In the genomic region with DNA sequence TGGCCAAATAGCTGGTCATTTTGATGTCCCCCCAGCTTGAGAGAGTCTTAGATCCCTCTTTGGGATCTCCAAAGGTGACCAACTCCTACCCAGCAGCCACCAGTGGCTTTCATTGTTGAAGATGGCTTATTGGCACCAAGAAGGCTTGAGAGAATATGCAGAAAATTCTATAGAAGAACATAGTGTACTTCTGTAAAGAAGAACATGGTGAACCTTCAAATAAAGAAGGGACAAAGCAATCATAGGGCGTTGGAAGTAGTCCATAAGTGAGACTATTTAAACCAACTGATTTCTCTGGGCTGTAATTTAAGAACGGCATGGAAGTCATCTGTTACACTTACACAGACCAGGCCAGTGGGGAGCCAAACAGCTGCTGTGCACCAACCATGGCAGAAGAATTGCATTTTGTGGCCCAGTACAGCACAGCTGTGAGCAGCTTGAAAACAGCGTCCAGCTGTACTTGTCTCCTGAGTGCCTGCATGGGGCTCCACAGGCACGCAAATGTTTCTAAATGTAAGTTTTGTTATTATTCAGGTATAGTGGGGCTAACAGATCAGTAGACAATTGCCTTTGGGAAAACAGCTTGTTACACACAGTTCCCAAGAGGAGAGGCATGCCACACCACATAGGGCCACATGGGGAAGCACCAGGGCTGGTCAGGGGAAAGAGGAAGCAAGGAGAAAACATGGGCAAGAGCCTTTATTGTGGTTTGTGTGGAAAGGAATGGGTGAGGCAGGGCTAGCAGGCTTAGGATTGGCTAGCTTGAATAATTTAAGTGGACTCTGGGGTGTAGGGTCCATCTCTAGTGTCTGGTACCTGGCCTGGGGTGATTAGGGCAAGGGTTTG, we compare ENCODE assay signal across 1 cellular context.
TF ChIP-seq lines count a peak whose summit lies in the region.

No MANE protein-coding gene starts in this region.

TF ChIP-seq in GM12878, 131 proteins besides CTCF, POLR2A, EP300 and RAD21 (continued from another document):
- TF ChIP-seq BHLHE40 (IDR thresholded peaks at IDR 0.05; ENCODE audit: borderline replicate concordance in 1 of 2, low read depth in 2 of 2, low read length in 1 of 2) (0 out of 4 replicates have a peak, but pooled peaks of 1 of the 2 experiments have one; percentile 32), CEBPZ (IDR thresholded peaks at IDR 0.05; ENCODE audit: low read depth, low read length) (no peak), ETV6 (conservative IDR thresholded peaks at IDR 0.05 in 1 of 2, IDR thresholded peaks at IDR 0.05 in 1 of 2; ENCODE audit: borderline replicate concordance in 1 of 2, low read depth in 1 of 2) (no peak), RUNX3 (IDR thresholded peaks at IDR 0.05; ENCODE audit: low read length) (peak; percentile 61; the same call in 1 of the 2 replicates), ESRRA (IDR thresholded peaks at IDR 0.05; ENCODE audit: low read length) (no peak), SMARCA5 (IDR thresholded peaks at IDR 0.05) (peak; percentile 16; the same call in 1 of the 2 replicates), MLLT1 (IDR thresholded peaks at IDR 0.05) (0 out of 2 replicates have a peak, but pooled peaks have one; percentile 46), MAX (IDR thresholded peaks at IDR 0.05; ENCODE audit: low read depth, low read length) (no peak), REST (IDR thresholded peaks at IDR 0.05; ENCODE audit: low read depth, low read length) (no peak), ZNF622 (IDR thresholded peaks at IDR 0.05) (no peak), SMC3 (IDR thresholded peaks at IDR 0.05; ENCODE audit: borderline replicate concordance, low read length) (peak; percentile 32; the same call in 1 of the 2 replicates), TCF12 (IDR thresholded peaks at IDR 0.05; ENCODE audit: low read depth, low read length) (peak; percentile 98), BACH1 (IDR thresholded peaks at IDR 0.05; ENCODE audit: borderline replicate concordance) (no peak), JUND (IDR thresholded peaks at IDR 0.05; ENCODE audit: low read depth, low read length) (0 out of 2 replicates have a peak, but pooled peaks have one; percentile 33), ZBTB4 (CRISPR knock-in tag; IDR thresholded peaks at IDR 0.05) (no peak), MEF2B (IDR thresholded peaks at IDR 0.05; ENCODE audit: partially characterized antibody, poor library complexity, severe bottlenecking) (peak; percentile 54), PAX5 (IDR thresholded peaks at IDR 0.05; ENCODE audit: borderline replicate concordance, low read depth, low read length) (peak; percentile 55; the same call in 1 of the 2 replicates), CREM (IDR thresholded peaks at IDR 0.05; ENCODE audit: low read depth) (0 out of 2 replicates have a peak, but pooled peaks have one; percentile 12), LARP7 (IDR thresholded peaks at IDR 0.05) (no peak), FOXM1 (IDR thresholded peaks at IDR 0.05; ENCODE audit: low read depth, low read length) (no peak), IKZF2 (IDR thresholded peaks at IDR 0.05) (peak; percentile 82 to 87), CBFB (IDR thresholded peaks at IDR 0.05; ENCODE audit: low read depth) (no peak), GATAD2B (conservative IDR thresholded peaks at IDR 0.05; ENCODE audit: low read depth) (0 out of 2 replicates have a peak, but pooled peaks have one; percentile 34), TCF3 (IDR thresholded peaks at IDR 0.05; ENCODE audit: borderline replicate concordance, insufficient read depth, low read depth, low read length) (peak; percentile 96), IKZF1 (conservative IDR thresholded peaks at IDR 0.05) (peak; percentile 66), KLF5 (IDR thresholded peaks at IDR 0.05; ENCODE audit: partially characterized antibody) (no peak), PKNOX1 (IDR thresholded peaks at IDR 0.05) (no peak), TBL1XR1 (IDR thresholded peaks at IDR 0.05; ENCODE audit: low read depth, low read length) (no peak), HDGF (IDR thresholded peaks at IDR 0.05) (peak; percentile 67; the same call in 1 of the 2 replicates), MXI1 (IDR thresholded peaks at IDR 0.05; ENCODE audit: low read depth, low read length) (0 out of 2 replicates have a peak, but pooled peaks have one; percentile 33)
- TF ChIP-seq, protein P1, sequence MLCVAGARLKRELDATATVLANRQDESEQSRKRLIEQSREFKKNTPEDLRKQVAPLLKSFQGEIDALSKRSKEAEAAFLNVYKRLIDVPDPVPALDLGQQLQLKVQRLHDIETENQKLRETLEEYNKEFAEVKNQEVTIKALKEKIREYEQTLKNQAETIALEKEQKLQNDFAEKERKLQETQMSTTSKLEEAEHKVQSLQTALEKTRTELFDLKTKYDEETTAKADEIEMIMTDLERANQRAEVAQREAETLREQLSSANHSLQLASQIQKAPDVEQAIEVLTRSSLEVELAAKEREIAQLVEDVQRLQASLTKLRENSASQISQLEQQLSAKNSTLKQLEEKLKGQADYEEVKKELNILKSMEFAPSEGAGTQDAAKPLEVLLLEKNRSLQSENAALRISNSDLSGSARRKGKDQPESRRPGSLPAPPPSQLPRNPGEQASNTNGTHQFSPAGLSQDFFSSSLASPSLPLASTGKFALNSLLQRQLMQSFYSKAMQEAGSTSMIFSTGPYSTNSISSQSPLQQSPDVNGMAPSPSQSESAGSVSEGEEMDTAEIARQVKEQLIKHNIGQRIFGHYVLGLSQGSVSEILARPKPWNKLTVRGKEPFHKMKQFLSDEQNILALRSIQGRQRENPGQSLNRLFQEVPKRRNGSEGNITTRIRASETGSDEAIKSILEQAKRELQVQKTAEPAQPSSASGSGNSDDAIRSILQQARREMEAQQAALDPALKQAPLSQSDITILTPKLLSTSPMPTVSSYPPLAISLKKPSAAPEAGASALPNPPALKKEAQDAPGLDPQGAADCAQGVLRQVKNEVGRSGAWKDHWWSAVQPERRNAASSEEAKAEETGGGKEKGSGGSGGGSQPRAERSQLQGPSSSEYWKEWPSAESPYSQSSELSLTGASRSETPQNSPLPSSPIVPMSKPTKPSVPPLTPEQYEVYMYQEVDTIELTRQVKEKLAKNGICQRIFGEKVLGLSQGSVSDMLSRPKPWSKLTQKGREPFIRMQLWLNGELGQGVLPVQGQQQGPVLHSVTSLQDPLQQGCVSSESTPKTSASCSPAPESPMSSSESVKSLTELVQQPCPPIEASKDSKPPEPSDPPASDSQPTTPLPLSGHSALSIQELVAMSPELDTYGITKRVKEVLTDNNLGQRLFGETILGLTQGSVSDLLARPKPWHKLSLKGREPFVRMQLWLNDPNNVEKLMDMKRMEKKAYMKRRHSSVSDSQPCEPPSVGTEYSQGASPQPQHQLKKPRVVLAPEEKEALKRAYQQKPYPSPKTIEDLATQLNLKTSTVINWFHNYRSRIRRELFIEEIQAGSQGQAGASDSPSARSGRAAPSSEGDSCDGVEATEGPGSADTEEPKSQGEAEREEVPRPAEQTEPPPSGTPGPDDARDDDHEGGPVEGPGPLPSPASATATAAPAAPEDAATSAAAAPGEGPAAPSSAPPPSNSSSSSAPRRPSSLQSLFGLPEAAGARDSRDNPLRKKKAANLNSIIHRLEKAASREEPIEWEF (IDR thresholded peaks at IDR 0.05; ENCODE audit: insufficient replicate concordance, low read depth, low read length), result peak; percentile 28
- TF ChIP-seq, protein P2, sequence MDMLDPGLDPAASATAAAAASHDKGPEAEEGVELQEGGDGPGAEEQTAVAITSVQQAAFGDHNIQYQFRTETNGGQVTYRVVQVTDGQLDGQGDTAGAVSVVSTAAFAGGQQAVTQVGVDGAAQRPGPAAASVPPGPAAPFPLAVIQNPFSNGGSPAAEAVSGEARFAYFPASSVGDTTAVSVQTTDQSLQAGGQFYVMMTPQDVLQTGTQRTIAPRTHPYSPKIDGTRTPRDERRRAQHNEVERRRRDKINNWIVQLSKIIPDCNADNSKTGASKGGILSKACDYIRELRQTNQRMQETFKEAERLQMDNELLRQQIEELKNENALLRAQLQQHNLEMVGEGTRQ (IDR thresholded peaks at IDR 0.05; ENCODE audit: borderline replicate concordance, low read depth, low read length), result no peak
